Comparison of ENCODE assay signal across 11 cellular contexts in genomic region chrX:154775611-154776349, GRCh38. TPM values are rescaled to one million over a fixed set of nuclear protein-coding genes. Genes with fewer than 3 reads are reported as not detected.
DNase-seq lines count a peak whose midpoint lies in the region; ATAC-seq, FAIRE-seq and TF ChIP-seq lines count a peak whose summit lies in the region.
"Had no signal": no experiment of that assay in that cellular context is flagged by ENCODE, and none has a peak within 500 bp of the region (broad histone marks: within the 10 kb centered on the region; RNA-seq: fewer than 3 reads in every experiment).

No MANE protein-coding gene starts in this region.

- H3K27me3 ChIP-seq in BE2C (no peaks in the 10 kb centered on the region), sigmoid colon (no peaks in the 10 kb centered on the region)
- H3K27me3 ChIP-seq: brain microvascular endothelial cell had no signal

- peaks cover 71% of the 10 kb centered on the region for H3K36me3 ChIP-seq in BE2C
- H3K36me3 ChIP-seq in sigmoid colon: peaks cover 0 to 58% (median 13%) of the 10 kb centered on the region in 4 donors

- no peak for FAIRE-seq in urothelium cell line (lab: Jason Lieb, UNC)
- FAIRE-seq: G401.6 had no signal

- TF ChIP-seq POLR2A in sigmoid colon (IDR thresholded peaks at IDR 0.05): no peak

- H3K4me1 ChIP-seq in BE2C (no peaks in the 10 kb centered on the region), sigmoid colon (no peaks in the 10 kb centered on the region)

- TF ChIP-seq EP300 in sigmoid colon (IDR thresholded peaks at IDR 0.05): no peak

- H3K9me3 ChIP-seq in BE2C (no peaks in the 10 kb centered on the region), sigmoid colon (no peaks in the 10 kb centered on the region)

- no peaks in the 10 kb centered on the region for H3K27me3 Mint-ChIP-seq in activated naive CD4-positive, alpha-beta T cell treated with anti-CD3 and anti-CD28 coated beads, Interleukin-2, amount 10 ng/mL, durations not matched to agents 7 days and 5 days

- peak overlapping the region; percentile 70 for H3K27ac Mint-ChIP-seq in activated naive CD4-positive, alpha-beta T cell treated with anti-CD3 and anti-CD28 coated beads, Interleukin-2, amount 10 ng/mL, durations not matched to agents 7 days and 5 days

- H3K4me1 Mint-ChIP-seq in activated naive CD4-positive, alpha-beta T cell treated with anti-CD3 and anti-CD28 coated beads, Interleukin-2, amount 10 ng/mL, durations not matched to agents 7 days and 5 days: peaks cover 29% of the 10 kb centered on the region

- CTCF ChIA-PET in activated naive CD4-positive, alpha-beta T cell treated with anti-CD3 and anti-CD28 coated beads, Interleukin-2, amount 10 ng/mL, durations not matched to agents 7 days and 5 days (lab: Charles Lee): interaction anchor here (0.9 kb wide), 1 partner anchor 12 kb away, joined by 4 read pairs; no protein-coding TSS in a partner anchor

- H3K27ac ChIP-seq in sigmoid colon: no peak overlapping the region
- H3K27ac ChIP-seq: brain microvascular endothelial cell had no signal

- H3K9me3 Mint-ChIP-seq in activated naive CD4-positive, alpha-beta T cell treated with anti-CD3 and anti-CD28 coated beads, Interleukin-2, amount 10 ng/mL, durations not matched to agents 7 days and 5 days: no peaks in the 10 kb centered on the region

- H3K36me3 Mint-ChIP-seq in activated naive CD4-positive, alpha-beta T cell treated with anti-CD3 and anti-CD28 coated beads, Interleukin-2, amount 10 ng/mL, durations not matched to agents 7 days and 5 days: peaks cover 50% of the 10 kb centered on the region

- ATAC-seq in left colon (peak; percentile 37), GM21528 (IDR thresholded peaks at IDR 0.05; ENCODE audit: low FRiP score, unreplicated experiment) (no peak)

- intact Hi-C loops in left colon (cut with DNase I, micrococcal nuclease): no loop called here
- intact Hi-C loops in sigmoid colon (cut with DNase I): no loop called here

- TF ChIP-seq CTCF in BE2C (IDR thresholded peaks at IDR 0.05; ENCODE audit: low read depth, low read length): no peak
- no peak for TF ChIP-seq CTCF in sigmoid colon (IDR thresholded peaks at IDR 0.05)

- WGBS in sigmoid colon, 2 donors: 86 to 89% methylated on average over 13 of the region's 13 CpGs

- no peak overlapping the region for H3K4me3 Mint-ChIP-seq in activated naive CD4-positive, alpha-beta T cell treated with anti-CD3 and anti-CD28 coated beads, Interleukin-2, amount 10 ng/mL, durations not matched to agents 7 days and 5 days

- H3K4me3 ChIP-seq in BE2C (ENCODE audit: low read depth, low read length) (no peak overlapping the region), sigmoid colon (no peak overlapping the region)

- DNase-seq in BE2C (peak; percentile 22), LHCN-M2 (ENCODE audit: low read depth) (peak; percentile 36), left colon (no peak), NCI-H748 treated with DMSO at 0.1 percent for 48 hours (lab: John Stamatoyannopoulos, UW) (no peak), urothelium cell line (ENCODE audit: low spot score) (no peak), sigmoid colon (no peak)
- peak; percentile 31 for DNase-seq in activated naive CD4-positive, alpha-beta T cell treated with anti-CD3 and anti-CD28 coated beads, Interleukin-2, amount 10 ng/mL, durations not matched to agents 7 days and 5 days
- DNase-seq: brain microvascular endothelial cell had no signal

RNA-seq across cellular contexts. Expression of gene DKC1, which starts 13.1 kb away (rescaled TPM):
- 134 TPM for polyA plus RNA-seq in BE2C (2012; ENCODE audit: insufficient read depth, insufficient read length, low read depth)
- total RNA-seq in LHCN-M2 (2014; rRNA removed) (40.5 and 46.2 TPM in 2 replicates), left colon (10 to 100 TPM; 25.6 to 41.6 TPM), sigmoid colon (10 to 100 TPM; 18.2 to 38.8 (median 19.2) TPM)
- 33.2 TPM for polyA plus RNA-seq in LHCN-M2 (2012)
- polyA plus RNA-seq in sigmoid colon: 10 to 100 TPM; 19.7 to 47.5 (median 24.0) TPM

RNA-seq across cellular contexts. Expression of gene GAB3, which starts 24.9 kb away (rescaled TPM):
- 0.45 TPM for polyA plus RNA-seq in BE2C (2012; ENCODE audit: insufficient read depth, insufficient read length, low read depth)
- total RNA-seq in LHCN-M2 (2014; rRNA removed) (2.4 and 12.5 TPM in 2 replicates), left colon (1 to 10 TPM; 1.2 to 2.3 TPM), sigmoid colon (1 to 10 TPM; 2.0 to 5.5 (median 4.1) TPM)
- polyA plus RNA-seq in LHCN-M2 (2012): 1.9 TPM
- 1 to 10 TPM in 1 of 3 donors, under 1 TPM in 2; 0.46 to 2.5 (median 0.60) TPM for polyA plus RNA-seq in sigmoid colon

RNA-seq across cellular contexts. Expression of gene MPP1, which starts 29.5 kb away (rescaled TPM):
- 34.5 TPM for polyA plus RNA-seq in BE2C (2012; ENCODE audit: insufficient read depth, insufficient read length, low read depth)
- 23.2 and 27.2 TPM in 2 replicates for total RNA-seq in LHCN-M2 (2014; rRNA removed)
- polyA plus RNA-seq in LHCN-M2 (2012): 21.3 TPM
- total RNA-seq in left colon: 10 to 100 TPM; 24.6 to 26.9 TPM
- 10 to 100 TPM; 24.6 to 36.7 (median 28.2) TPM for total RNA-seq in sigmoid colon
- polyA plus RNA-seq in sigmoid colon: 10 to 100 TPM; 16.4 to 30.3 (median 22.2) TPM

RNA-seq across cellular contexts. Expression of gene SMIM9, which starts 58.7 kb away (rescaled TPM):
- polyA plus RNA-seq in BE2C (2012; ENCODE audit: insufficient read depth, insufficient read length, low read depth): not detected
- total RNA-seq in LHCN-M2 (2014; rRNA removed): not detected in 2 replicates
- not detected for polyA plus RNA-seq in LHCN-M2 (2012)
- total RNA-seq in left colon: not detected
- 1 to 10 TPM in 1 of 4 donors, not detected in 3; 2.3 TPM for total RNA-seq in sigmoid colon
- polyA plus RNA-seq in sigmoid colon: not detected
- total RNA-seq: T-helper 1 cell treated with Interleukin-12 subunit alpha and Interleukin-12 subunit beta and Interleukin-4 antibody, amounts not matched to agents 30 ng/mL and 1 ng/mL, for 36 hours had no signal

Comparison
In these comparisons a context has a peak if more than half of its experiments do, and no peak if none do; other contexts are left out.
1. DNase-seq: peak in BE2C (single experiment), LHCN-M2 (single experiment) and activated naive CD4-positive, alpha-beta T cell treated with anti-CD3 and anti-CD28 coated beads, Interleukin-2, amount 10 ng/mL, durations not matched to agents 7 days and 5 days (single experiment); none in left colon (0 of 2), NCI-H748 treated with DMSO at 0.1 percent for 48 hours (single experiment), urothelium cell line (single experiment) and sigmoid colon (single experiment).